Comparison of ENCODE assay signal across 10 cellular contexts in genomic region chr11:30554587-30554986, GRCh38. TPM values are rescaled to one million over a fixed set of nuclear protein-coding genes. Genes with fewer than 3 reads are reported as not detected.
DNase-seq lines count a peak whose midpoint lies in the region; ATAC-seq, FAIRE-seq and TF ChIP-seq lines count a peak whose summit lies in the region.
"Not testable (repeated sequence)": the region's sequence is repeated elsewhere in the genome, so short reads cannot be mapped to it uniquely, and the experiment has no call there.
"Had no signal": no experiment of that assay in that cellular context is flagged by ENCODE, and none has a peak within 500 bp of the region (broad histone marks: within the 10 kb centered on the region; RNA-seq: fewer than 3 reads in every experiment).

No MANE protein-coding gene starts in this region.

- not testable (repeated sequence) for TF ChIP-seq POLR2A in HepG2 (IDR thresholded peaks at IDR 0.05; ENCODE audit: insufficient read depth in 1 of 2, low read depth in 2 of 2, low read length in 2 of 2)

- TF ChIP-seq CTCF in endothelial cell (IDR thresholded peaks at IDR 0.05; ENCODE audit: unreplicated experiment); HepG2 (CRISPR knock-in tag; IDR thresholded peaks at IDR 0.05); nephron progenitor cell (IDR thresholded peaks at IDR 0.05): not testable (repeated sequence)

- CTCF ChIA-PET in HepG2 (lab: Yijun Ruan, JAX; ENCODE audit: low intra/inter-chr PET ratio, low total read pairs): not testable (repeated sequence)

- not testable (repeated sequence) for TF ChIP-seq RAD21 in HepG2 (CRISPR knock-in tag; IDR thresholded peaks at IDR 0.05)

- not testable (repeated sequence) for ATAC-seq in HepG2

- peak overlapping the region; percentile 59 for H3K27ac Mint-ChIP-seq in endothelial cell (ENCODE audit: unreplicated experiment)
- peak overlapping the region; percentile 20 for H3K27ac Mint-ChIP-seq in nephron progenitor cell

- not testable (repeated sequence) for H3K4me3 ChIP-seq in HepG2 (replicated peaks in 1 of 3; ENCODE audit: insufficient read depth in 1 of 3, low read depth in 2 of 3, low read length in 3 of 3)

- 0% methylated on average over 3 of the region's 6 CpGs for WGBS in HepG2 (ENCODE audit: low lambda C conversion rate)

- FAIRE-seq in HepG2 (lab: Jason Lieb, UNC): not testable (repeated sequence)

- H3K79me2 ChIP-seq in HepG2 (ENCODE audit: insufficient read depth, low read length): not testable (repeated sequence)

- not testable (repeated sequence) for H2AFZ ChIP-seq in HepG2 (ENCODE audit: low read length)

- not testable (repeated sequence) for H3K27ac ChIP-seq in HepG2 (ENCODE audit: extremely low read length, insufficient read depth, low read length)

- POLR2A ChIA-PET in HepG2 (lab: Yijun Ruan, JAX): not testable (repeated sequence)

- in situ Hi-C loops in SK-MEL-5 (cut with HindIII; ENCODE audit: low pct_unique_long_range_greater_than_20kb, low sequenced_read_pairs); HepG2 (cut with HindIII; ENCODE audit: extremely low pct_ligation_motif_present, low pct_unique_long_range_greater_than_20kb): not testable (repeated sequence)

- not testable (repeated sequence) for H3K27me3 ChIP-seq in HepG2 (ENCODE audit: control insufficient read depth in 1 of 2, insufficient read depth in 2 of 2, low read length in 2 of 2)

- H3K36me3 Mint-ChIP-seq in endothelial cell (ENCODE audit: low read depth, unreplicated experiment): not testable (repeated sequence)
- peaks cover 10% of the 10 kb centered on the region for H3K36me3 Mint-ChIP-seq in nephron progenitor cell (ENCODE audit: low read depth)

- H3K9ac ChIP-seq in HepG2 (ENCODE audit: insufficient read depth, low read depth, low read length): not testable (repeated sequence)

- H3K36me3 ChIP-seq in HepG2 (replicated peaks in 1 of 2; ENCODE audit: control insufficient read depth in 1 of 2, insufficient read depth in 2 of 2, low read length in 2 of 2): not testable (repeated sequence)

- not testable (repeated sequence) for H3K4me3 Mint-ChIP-seq in endothelial cell (ENCODE audit: unreplicated experiment); nephron progenitor cell

- not testable (repeated sequence) for H3K9me3 ChIP-seq in HepG2 (ENCODE audit: low read length)

- DNase-seq in H4 (ENCODE audit: low spot score) (peak; percentile 58), M059J (ENCODE audit: low read depth) (peak; percentile 15), SK-MEL-5 (ENCODE audit: low read depth, low spot score) (peak; percentile 32)
- DNase-seq in endothelial cell (ENCODE audit: low spot score); HepG2 (ENCODE audit: low spot score); nephron progenitor cell: not testable (repeated sequence)

- not testable (repeated sequence) for H3K4me2 ChIP-seq in HepG2 (ENCODE audit: low read depth, low read length)

- not testable (repeated sequence) for BruUV-seq in HepG2 (replicated peaks; lab: Mats Ljungman, UMichigan)

- H3K4me1 Mint-ChIP-seq in endothelial cell (ENCODE audit: unreplicated experiment) (peaks cover 32% of the 10 kb centered on the region), nephron progenitor cell (peaks cover 53% of the 10 kb centered on the region)

- not testable (repeated sequence) for H3K9me3 Mint-ChIP-seq in endothelial cell (ENCODE audit: unreplicated experiment); nephron progenitor cell

- intact Hi-C loops in HepG2 (cut with micrococcal nuclease; ENCODE audit: unreplicated experiment): not testable (repeated sequence)

- not testable (repeated sequence) for H4K20me1 ChIP-seq in HepG2 (ENCODE audit: insufficient read depth, low read length)

- H3K4me1 ChIP-seq in HepG2 (ENCODE audit: insufficient read depth, low read length): not testable (repeated sequence)

- not testable (repeated sequence) for H3K27me3 Mint-ChIP-seq in endothelial cell (ENCODE audit: unreplicated experiment); nephron progenitor cell (ENCODE audit: low read depth, poor library complexity)

- not testable (repeated sequence) for TF ChIP-seq EP300 in HepG2 (IDR thresholded peaks at IDR 0.05; ENCODE audit: low read depth in 2 of 2, low read length in 2 of 2); HepG2 (CRISPR knock-in tag; IDR thresholded peaks at IDR 0.05; ENCODE audit: borderline replicate concordance)

TF ChIP-seq in HepG2, 621 proteins besides CTCF, POLR2A, EP300 and RAD21:
- TF ChIP-seq MNT (IDR thresholded peaks at IDR 0.05) (peak; percentile 19; the same call in 1 of the 2 replicates), CREB1 (IDR thresholded peaks at IDR 0.05) (peak; percentile 90)
- not testable (repeated sequence) for TF ChIP-seq CREB1 (CRISPR knock-in tag; IDR thresholded peaks at IDR 0.05)

RNA-seq across cellular contexts. Expression of gene MPPED2, which starts 31.6 kb away (rescaled TPM):
- total RNA-seq in H4 (2014; rRNA removed; shearing (Covaris generic)): 1.8 and 3.5 TPM in 2 replicates
- total RNA-seq in M059J (2014; rRNA removed; shearing (Covaris generic)): 0.49 and 1.4 TPM in 2 replicates
- 2.6 and 3.7 TPM in 2 replicates for total RNA-seq in SK-MEL-5 (2014; rRNA removed; shearing (Covaris generic))
- polyA plus RNA-seq in SK-MEL-5 (2015; cell fraction: cytosol; rRNA removed): 5.2 and 10.5 TPM in 2 replicates
- polyA plus RNA-seq in SK-MEL-5 (2015; cell fraction: nucleus; rRNA removed): 8.0 and 14.4 TPM in 2 replicates
- 50.2 TPM for total RNA-seq in endothelial cell (ENCODE audit: unreplicated experiment)
- not detected in 2 replicates for total RNA-seq in HepG2 (2016; rRNA removed; fragmentation: Illumina TruSeq; extraction: Trizol)
- not detected in 2 replicates for total RNA-seq in HepG2 (2016; cell fraction: cytosol; rRNA removed; fragmentation: Illumina TruSeq; extraction: Trizol; ENCODE audit: low read depth)
- not detected in 2 replicates for total RNA-seq in HepG2 (2016; cell fraction: insoluble cytoplasmic fraction; rRNA removed; fragmentation: Illumina TruSeq; extraction: Trizol)
- total RNA-seq in HepG2 (2016; cell fraction: membrane; rRNA removed; fragmentation: Illumina TruSeq; extraction: Trizol): not detected in 2 replicates
- not detected in 2 replicates for total RNA-seq in HepG2 (2016; cell fraction: nucleus; rRNA removed; fragmentation: Illumina TruSeq; extraction: Trizol)
- polyA plus RNA-seq in HepG2 (2011; rRNA removed): not detected in 2 replicates
- polyA plus RNA-seq in HepG2 (2011; cell fraction: cytosol; rRNA removed): not detected in 2 replicates
- not detected in 2 replicates for polyA plus RNA-seq in HepG2 (2011; cell fraction: nucleus; rRNA removed)
- polyA plus RNA-seq in HepG2 (2012): not detected in 2 replicates
- polyA plus RNA-seq in HepG2 (2016; cell fraction: cytosol; fragmentation: Illumina TruSeq; extraction: Trizol; ENCODE audit: low read depth): not detected in 2 replicates
- polyA plus RNA-seq in HepG2 (2016; cell fraction: insoluble cytoplasmic fraction; fragmentation: Illumina TruSeq; extraction: Trizol; ENCODE audit: low read depth): not detected in 2 replicates
- not detected in 2 replicates for polyA plus RNA-seq in HepG2 (2016; cell fraction: membrane; fragmentation: Illumina TruSeq; extraction: Trizol; ENCODE audit: low read depth)
- not detected in 2 replicates for polyA plus RNA-seq in HepG2 (2016; cell fraction: nucleus; fragmentation: Illumina TruSeq; extraction: Trizol; ENCODE audit: insufficient read depth, low read depth)
- not detected in 2 replicates for polyA minus RNA-seq in HepG2 (2011; rRNA and poly(A)+ RNA removed; ENCODE audit: low replicate concordance)
- polyA minus RNA-seq in HepG2 (2011; cell fraction: cytosol; rRNA and poly(A)+ RNA removed): not detected in 2 replicates
- not detected in 2 replicates for polyA minus RNA-seq in HepG2 (2011; cell fraction: nucleus; rRNA and poly(A)+ RNA removed)
- total RNA-seq: A172; Calu3; CD4-positive, alpha-beta memory T cell had no signal
- polyA plus RNA-seq: BJ; CD4-positive, alpha-beta memory T cell had no signal

Comparison
In these comparisons a context has a peak if more than half of its experiments do, and no peak if none do; other contexts are left out.
1. RNA of gene MPPED2, which starts 31.6 kb away (total RNA-seq): 50.2 TPM in endothelial cell (single experiment); 2.6 to 3.7 TPM in SK-MEL-5, 1.8 to 3.5 TPM in H4, 0.49 to 1.4 TPM in M059J and not detected in HepG2; every median in the first group is over 10 times any median in the second.